10 cellular contexts compared by ENCODE assay signal in genomic region chr4:48777739-48778138, GRCh38. TPM values are rescaled to one million over a fixed set of nuclear protein-coding genes. Genes with fewer than 3 reads are reported as not detected.
DNase-seq lines count a peak whose midpoint lies in the region; ATAC-seq and TF ChIP-seq lines count a peak whose summit lies in the region.
"Had no signal": no experiment of that assay in that cellular context is flagged by ENCODE, and none has a peak within 500 bp of the region (broad histone marks: within the 10 kb centered on the region; RNA-seq: fewer than 3 reads in every experiment).

No MANE protein-coding gene starts in this region.

- H3K4me3 ChIP-seq in GM12865 (ENCODE audit: low read depth, low read length): peak overlapping the region; percentile 96
- H3K4me3 ChIP-seq in RWPE2 (ENCODE audit: severe bottlenecking): peak overlapping the region; percentile 95
- peak overlapping the region in 3 of 4 donors; percentile 92 to 99 (median 96) for H3K4me3 ChIP-seq in esophagus squamous epithelium
- peak overlapping the region; percentile 95 for H3K4me3 ChIP-seq in skeletal muscle cell (ENCODE audit: low read depth, low read length)

- ATAC-seq in RWPE2 (ENCODE audit: low read depth): no peak
- no peak for ATAC-seq in GM18502 (IDR thresholded peaks at IDR 0.05; ENCODE audit: poor library complexity, unreplicated experiment)
- ATAC-seq in GM18870 (IDR thresholded peaks at IDR 0.05; ENCODE audit: unreplicated experiment): no peak
- no peak for ATAC-seq in GM18505 (IDR thresholded peaks at IDR 0.05; ENCODE audit: unreplicated experiment)

- WGBS in esophagus squamous epithelium, 2 donors: 32 to 38% methylated on average over 10 of the region's 10 CpGs

- DNase-seq in GM12865 (ENCODE audit: low read depth) (no peak), RWPE2 (ENCODE audit: low spot score) (no peak), esophagus squamous epithelium (lab: John Stamatoyannopoulos, UW) (no peak), skeletal muscle cell (ENCODE audit: low read depth) (no peak), hepatic stellate cell (ENCODE audit: low spot score) (no peak)
- DNase-seq: midbrain, NCI-H2081 had no signal

- H3K36me3 ChIP-seq in RWPE2 (ENCODE audit: low read depth) (peaks cover 15% of the 10 kb centered on the region), esophagus squamous epithelium (no peaks in the 10 kb centered on the region)

- TF ChIP-seq CTCF in GM12865 (IDR thresholded peaks at IDR 0.05; ENCODE audit: insufficient read depth, low read depth, low read length, missing control alignments): no peak
- TF ChIP-seq CTCF in RWPE2 (IDR thresholded peaks at IDR 0.05; ENCODE audit: poor library complexity, severe bottlenecking): no peak
- no peak for TF ChIP-seq CTCF in esophagus squamous epithelium (IDR thresholded peaks at IDR 0.05)

- H3K27ac ChIP-seq in RWPE2 (ENCODE audit: poor library complexity, severe bottlenecking): peak overlapping the region; percentile 88
- peak overlapping the region; percentile 15 to 99 (median 62) for H3K27ac ChIP-seq in esophagus squamous epithelium

- H3K9me3 ChIP-seq in RWPE2 (ENCODE audit: severe bottlenecking) (no peaks in the 10 kb centered on the region), esophagus squamous epithelium (no peaks in the 10 kb centered on the region)

- H3K27me3 ChIP-seq in RWPE2 (ENCODE audit: insufficient read depth, poor library complexity, severe bottlenecking) (no peaks in the 10 kb centered on the region), esophagus squamous epithelium (no peaks in the 10 kb centered on the region)

- intact Hi-C loops in esophagus squamous epithelium (cut with DNase I): no loop called here

- H3K4me1 ChIP-seq in RWPE2 (ENCODE audit: insufficient read depth, poor library complexity, severe bottlenecking) (peaks cover 46% of the 10 kb centered on the region), esophagus squamous epithelium (peaks cover 14 to 70% (median 38%) of the 10 kb centered on the region in 3 donors)

- TF ChIP-seq POLR2A in esophagus squamous epithelium (IDR thresholded peaks at IDR 0.05) (no peak), GM18505 (IDR thresholded peaks at IDR 0.05; ENCODE audit: borderline replicate concordance, extremely low read depth, insufficient read depth, insufficient read length) (no peak)

RNA-seq across cellular contexts. Expression of gene FRYL, which starts 2.3 kb away (rescaled TPM):
- total RNA-seq in esophagus squamous epithelium: 10 to 100 TPM; 26.1 to 69.6 (median 38.1) TPM

RNA-seq across cellular contexts. Expression of gene OCIAD1, which starts 53.1 kb away (rescaled TPM):
- 10 to 100 TPM; 63.3 to 97.7 (median 77.8) TPM for total RNA-seq in esophagus squamous epithelium
